In genomic region chr18:13288509-13289138, GRCh38 we compare ENCODE assay signal across 15 cellular contexts.
DNase-seq lines count a peak whose midpoint lies in the region; ATAC-seq and TF ChIP-seq lines count a peak whose summit lies in the region.
"Had no signal": no experiment of that assay in that cellular context is flagged by ENCODE, and none has a peak within 500 bp of the region (broad histone marks: within the 10 kb centered on the region; RNA-seq: fewer than 3 reads in every experiment).

No MANE protein-coding gene starts in this region.

- peak; percentile 63 for ATAC-seq in HG03175 (IDR thresholded peaks at IDR 0.05; ENCODE audit: unreplicated experiment)
- ATAC-seq in stimulated activated naive CD8-positive, alpha-beta T cell treated with anti-CD3 and anti-CD28 coated beads, Interleukin-15, Interleukin-2, amounts not matched to agents 100 U/mL and 50 U/mL, for 24 hours = peak; percentile 60
- no peak for ATAC-seq in GM18517 (IDR thresholded peaks at IDR 0.05; ENCODE audit: unreplicated experiment)
- ATAC-seq in GM18873 (IDR thresholded peaks at IDR 0.05; ENCODE audit: low FRiP score, unreplicated experiment) = no peak

- intact Hi-C loops in activated T-helper 2 cell treated with anti-CD3 and anti-CD28 coated beads, Interferon-gamma antibody, Interleukin-2, Interleukin-4, amounts not matched to agents 10 μg/mL and 5 μg/mL and 100 μg/mL, durations not matched to agents 14 hours and 24 hours and 36 hours (cut with micrococcal nuclease) = no loop called here

- H3K4me3 Mint-ChIP-seq in activated T-helper 2 cell treated with anti-CD3 and anti-CD28 coated beads, Interferon-gamma antibody, Interleukin-2, Interleukin-4, amounts not matched to agents 10 μg/mL and 5 μg/mL and 100 μg/mL, durations not matched to agents 14 hours and 24 hours and 36 hours (ENCODE audit: low read depth) = no peak overlapping the region

- no peak for TF ChIP-seq CTCF in GM10266 (IDR thresholded peaks at IDR 0.05; ENCODE audit: control insufficient read depth, insufficient read depth, low read depth, missing control alignments)

- peaks cover under 1% of the 10 kb centered on the region for H3K36me3 Mint-ChIP-seq in activated T-helper 2 cell treated with anti-CD3 and anti-CD28 coated beads, Interferon-gamma antibody, Interleukin-2, Interleukin-4, amounts not matched to agents 10 μg/mL and 5 μg/mL and 100 μg/mL, durations not matched to agents 14 hours and 24 hours and 36 hours (ENCODE audit: low read depth)

- H3K4me1 Mint-ChIP-seq in activated T-helper 2 cell treated with anti-CD3 and anti-CD28 coated beads, Interferon-gamma antibody, Interleukin-2, Interleukin-4, amounts not matched to agents 10 μg/mL and 5 μg/mL and 100 μg/mL, durations not matched to agents 14 hours and 24 hours and 36 hours (ENCODE audit: low read depth) = peaks cover 64% of the 10 kb centered on the region

- H3K27me3 Mint-ChIP-seq in activated T-helper 2 cell treated with anti-CD3 and anti-CD28 coated beads, Interferon-gamma antibody, Interleukin-2, Interleukin-4, amounts not matched to agents 10 μg/mL and 5 μg/mL and 100 μg/mL, durations not matched to agents 14 hours and 24 hours and 36 hours (ENCODE audit: low read depth) = no peaks in the 10 kb centered on the region

- no peaks in the 10 kb centered on the region for H3K9me3 Mint-ChIP-seq in activated T-helper 2 cell treated with anti-CD3 and anti-CD28 coated beads, Interferon-gamma antibody, Interleukin-2, Interleukin-4, amounts not matched to agents 10 μg/mL and 5 μg/mL and 100 μg/mL, durations not matched to agents 14 hours and 24 hours and 36 hours

- peak overlapping the region; percentile 64 for H3K27ac Mint-ChIP-seq in activated T-helper 2 cell treated with anti-CD3 and anti-CD28 coated beads, Interferon-gamma antibody, Interleukin-2, Interleukin-4, amounts not matched to agents 10 μg/mL and 5 μg/mL and 100 μg/mL, durations not matched to agents 14 hours and 24 hours and 36 hours

- peak; percentile 76 for DNase-seq in activated CD8-positive, alpha-beta memory T cell treated with anti-CD3 and anti-CD28 coated beads, Interleukin-2, amount 50 U/mL, for 48 hours
- no peak for DNase-seq in activated CD8-positive, alpha-beta memory T cell treated with anti-CD3 and anti-CD28 coated beads for 24 hours
- no peak for DNase-seq in activated T-helper 2 cell treated with anti-CD3 and anti-CD28 coated beads, Interferon-gamma antibody, Interleukin-2, Interleukin-4, amounts not matched to agents 10 μg/mL and 5 μg/mL and 100 μg/mL, durations not matched to agents 14 hours and 24 hours and 36 hours (ENCODE audit: low spot score)
- DNase-seq in stimulated activated naive CD8-positive, alpha-beta T cell treated with anti-CD3 and anti-CD28 coated beads, Interleukin-15, Interleukin-2, amounts not matched to agents 100 U/mL and 50 U/mL, for 24 hours = peak; percentile 57
- no peak for DNase-seq in GM10266 (ENCODE audit: extremely low spot score)
- DNase-seq: activated gamma-delta T cell treated with Interleukin-2 at 50 U/mL for 16 hours, dermis blood vessel endothelial cell, heart right ventricle, IMR-90, NCI-H774, SW 1271, WERI-Rb-1 had no signal

Comparison
In these comparisons a context has a peak if more than half of its experiments do, and no peak if none do; other contexts are left out.
1. DNase-seq: peak in activated CD8-positive, alpha-beta memory T cell treated with anti-CD3 and anti-CD28 coated beads, Interleukin-2, amount 50 U/mL, for 48 hours (single experiment) and stimulated activated naive CD8-positive, alpha-beta T cell treated with anti-CD3 and anti-CD28 coated beads, Interleukin-15, Interleukin-2, amounts not matched to agents 100 U/mL and 50 U/mL, for 24 hours (single experiment); none in activated CD8-positive, alpha-beta memory T cell treated with anti-CD3 and anti-CD28 coated beads for 24 hours (single experiment), activated T-helper 2 cell treated with anti-CD3 and anti-CD28 coated beads, Interferon-gamma antibody, Interleukin-2, Interleukin-4, amounts not matched to agents 10 μg/mL and 5 μg/mL and 100 μg/mL, durations not matched to agents 14 hours and 24 hours and 36 hours (single experiment) and GM10266 (single experiment).
2. ATAC-seq: peak in HG03175 (single experiment) and stimulated activated naive CD8-positive, alpha-beta T cell treated with anti-CD3 and anti-CD28 coated beads, Interleukin-15, Interleukin-2, amounts not matched to agents 100 U/mL and 50 U/mL, for 24 hours (single experiment); none in GM18517 (single experiment) and GM18873 (single experiment).